Comparison of ENCODE assay signal across 8 cellular contexts in the genomic region with DNA sequence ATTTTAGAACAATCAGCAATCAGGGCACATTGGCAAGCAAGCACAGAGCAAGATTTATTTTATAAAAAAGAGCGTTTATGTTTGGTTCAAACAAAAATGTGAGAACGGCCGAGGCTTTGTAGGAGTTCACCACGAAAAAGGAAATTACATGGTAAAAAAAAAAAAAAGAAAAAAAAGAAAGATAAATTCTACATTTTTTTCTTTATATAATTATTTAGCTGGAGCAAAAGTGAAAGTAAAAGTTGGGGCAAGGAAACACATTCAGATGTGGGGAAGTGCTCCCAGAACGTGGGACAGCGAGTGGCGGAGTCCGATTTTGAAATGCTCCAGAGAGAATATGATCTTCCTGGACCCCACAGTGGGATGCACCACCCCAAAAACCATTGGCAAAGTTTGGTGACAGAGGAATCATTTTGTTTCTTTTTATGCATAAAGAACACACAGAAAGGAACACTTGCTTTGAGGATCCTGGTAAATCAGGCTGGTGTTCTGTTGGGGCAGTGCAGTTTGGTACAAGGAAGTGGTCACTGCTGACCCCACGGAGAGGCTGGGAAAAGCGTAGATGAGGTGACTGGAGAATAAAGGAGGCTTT. TPM values are rescaled to one million over a fixed set of nuclear protein-coding genes. Genes with fewer than 3 reads are reported as not detected.
DNase-seq lines count a peak whose midpoint lies in the region; ATAC-seq and TF ChIP-seq lines count a peak whose summit lies in the region.

No MANE protein-coding gene starts in this region.

- ATAC-seq in HG02884 (IDR thresholded peaks at IDR 0.05; ENCODE audit: unreplicated experiment) (no peak), GM18907 (IDR thresholded peaks at IDR 0.05; ENCODE audit: unreplicated experiment) (no peak), GM21515 (IDR thresholded peaks at IDR 0.05; ENCODE audit: unreplicated experiment) (no peak), HG03280 (IDR thresholded peaks at IDR 0.05; ENCODE audit: unreplicated experiment) (no peak)

- peaks cover 11% of the 10 kb centered on the region for H3K4me1 Mint-ChIP-seq in Calu3 (ENCODE audit: low read depth, unreplicated experiment)
- H3K4me1 Mint-ChIP-seq in dendritic cell treated with granulocyte-macrophage colony-stimulating factor and Interleukin-4, amounts not matched to agents 40 ng/mL and 50 ng/mL, for 4 days (ENCODE audit: low read depth), result peaks cover 31% of the 10 kb centered on the region

- H3K36me3 ChIP-seq in NT2/D1 (ENCODE audit: insufficient read depth, insufficient read length, low read length) (peaks cover 23% of the 10 kb centered on the region), muscle layer of colon (ENCODE audit: insufficient read depth, low read length) (no peaks in the 10 kb centered on the region)

- H3K9me3 ChIP-seq in NT2/D1 (ENCODE audit: insufficient read depth, low read length) (peaks cover 19% of the 10 kb centered on the region; the same call in 1 of the 2 replicates), muscle layer of colon (ENCODE audit: low read length) (no peaks in the 10 kb centered on the region)

- no peaks in the 10 kb centered on the region for H3K27me3 Mint-ChIP-seq in Calu3 (ENCODE audit: unreplicated experiment)
- no peaks in the 10 kb centered on the region for H3K27me3 Mint-ChIP-seq in dendritic cell treated with granulocyte-macrophage colony-stimulating factor and Interleukin-4, amounts not matched to agents 40 ng/mL and 50 ng/mL, for 4 days

- intact Hi-C loops in Calu3 (cut with micrococcal nuclease; ENCODE audit: unreplicated experiment), result no loop called here
- intact Hi-C loops in dendritic cell treated with granulocyte-macrophage colony-stimulating factor and Interleukin-4, amounts not matched to agents 40 ng/mL and 50 ng/mL, for 4 days (cut with micrococcal nuclease), result no loop called here

- no peaks in the 10 kb centered on the region for H3K9me3 Mint-ChIP-seq in Calu3 (ENCODE audit: low read depth, unreplicated experiment)
- H3K9me3 Mint-ChIP-seq in dendritic cell treated with granulocyte-macrophage colony-stimulating factor and Interleukin-4, amounts not matched to agents 40 ng/mL and 50 ng/mL, for 4 days, result no peaks in the 10 kb centered on the region

- H3K36me3 Mint-ChIP-seq in Calu3 (ENCODE audit: insufficient read depth, unreplicated experiment), result peaks cover 13% of the 10 kb centered on the region
- no peaks in the 10 kb centered on the region for H3K36me3 Mint-ChIP-seq in dendritic cell treated with granulocyte-macrophage colony-stimulating factor and Interleukin-4, amounts not matched to agents 40 ng/mL and 50 ng/mL, for 4 days (ENCODE audit: low read depth)

- H3K4me1 ChIP-seq in NT2/D1 (ENCODE audit: insufficient read depth, insufficient read length) (peaks cover 2% of the 10 kb centered on the region), muscle layer of colon (ENCODE audit: insufficient read depth, low read length) (peaks cover 16% of the 10 kb centered on the region)

- no peaks in the 10 kb centered on the region for H3K27me3 ChIP-seq in NT2/D1 (ENCODE audit: insufficient read depth, insufficient read length)
- no peaks in the 10 kb centered on the region for H3K27me3 ChIP-seq in muscle layer of colon (ENCODE audit: control insufficient read depth in 1 of 2, insufficient read depth in 2 of 2, low read length in 2 of 2)

- H3K4me3 Mint-ChIP-seq in Calu3 (ENCODE audit: low read depth, unreplicated experiment), result peak overlapping the region; percentile 88
- H3K4me3 Mint-ChIP-seq in dendritic cell treated with granulocyte-macrophage colony-stimulating factor and Interleukin-4, amounts not matched to agents 40 ng/mL and 50 ng/mL, for 4 days, result peak overlapping the region; percentile 66

- no peak for TF ChIP-seq CTCF in Calu3 (IDR thresholded peaks at IDR 0.05; ENCODE audit: unreplicated experiment)

- CTCF ChIA-PET in Calu3 (lab: Charles Lee), result interaction anchor here (1.5 kb wide), 1 partner anchor 16 kb away, joined by 7 read pairs; no protein-coding TSS in a partner anchor

- peak overlapping the region; percentile 74 for H3K9ac ChIP-seq in NT2/D1 (ENCODE audit: insufficient read length, low read depth)
- peak overlapping the region; percentile 46 for H3K9ac ChIP-seq in muscle layer of colon (ENCODE audit: low read length)

- peak overlapping the region; percentile 64 for H3K27ac ChIP-seq in muscle layer of colon (ENCODE audit: low read depth, low read length)

- H3K4me3 ChIP-seq in NT2/D1 (ENCODE audit: insufficient read length, low read depth) (peak overlapping the region; percentile 64), muscle layer of colon (ENCODE audit: low read depth in 1 of 2, low read length in 2 of 2) (peak overlapping the region; percentile 37 to 74)

- H3K27ac Mint-ChIP-seq in Calu3 (ENCODE audit: unreplicated experiment), result peak overlapping the region; percentile 91
- H3K27ac Mint-ChIP-seq in dendritic cell treated with granulocyte-macrophage colony-stimulating factor and Interleukin-4, amounts not matched to agents 40 ng/mL and 50 ng/mL, for 4 days, result peak overlapping the region; percentile 87

- BruUV-seq in Calu3 (replicated peaks; lab: Mats Ljungman, UMichigan), result TSS peak; percentile 63

- DNase-seq in Calu3, result peak; percentile 14
- DNase-seq in NT2/D1 (ENCODE audit: low read depth, low spot score), result no peak

RNA-seq across cellular contexts. Expression of gene ATP5PO, which starts 16.3 kb away (rescaled TPM):
- total RNA-seq in Calu3 (2022), result 125 and 130 TPM in 2 replicates
